1 cellular context compared by ENCODE assay signal in genomic region chr5:78533356-78533755, GRCh38.
TF ChIP-seq lines count a peak whose summit lies in the region.

No MANE protein-coding gene starts in this region.

TF ChIP-seq in IMR-90, 13 proteins besides CTCF, POLR2A, EP300 and RAD21 (continued from another document):
- no peak for TF ChIP-seq ELK1 (IDR thresholded peaks at IDR 0.05; ENCODE audit: borderline replicate concordance, low read depth, low read length)
